Comparison of ENCODE assay signal across 18 cellular contexts in the genomic region with DNA sequence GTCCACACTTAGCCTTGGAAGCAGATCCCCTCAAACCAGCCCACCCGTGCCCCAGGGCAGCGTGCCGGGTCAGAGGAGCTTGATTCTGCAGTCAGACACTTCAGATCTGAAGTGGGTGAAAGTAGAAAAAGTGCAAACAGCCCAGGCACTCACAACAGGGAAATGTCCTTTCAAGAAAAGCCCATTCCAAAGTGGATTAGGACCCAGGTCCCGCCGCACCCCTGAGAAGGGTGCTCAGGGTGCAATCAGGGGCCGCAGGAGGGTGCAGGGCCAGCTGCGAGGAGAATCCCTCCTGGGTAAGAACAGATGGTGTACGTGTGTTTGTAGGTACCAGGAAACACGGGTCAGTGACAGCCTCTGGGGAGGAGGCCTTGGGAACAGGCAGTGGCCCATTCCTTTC. TPM values are rescaled to one million over a fixed set of nuclear protein-coding genes. Genes with fewer than 3 reads are reported as not detected.
"Had no signal": no experiment of that assay in that cellular context is flagged by ENCODE, and none has a peak within 500 bp of the region (broad histone marks: within the 10 kb centered on the region; RNA-seq: fewer than 3 reads in every experiment).

No MANE protein-coding gene starts in this region.

- H3K4me1 ChIP-seq: right atrium auricular region had no signal

- H3K36me3 ChIP-seq: cardiac muscle cell, right atrium auricular region had no signal

- DNase-seq: activated CD4-positive, alpha-beta T cell treated with anti-CD3 and anti-CD28 coated beads for 4 hours; activated CD8-positive, alpha-beta memory T cell treated with anti-CD3 and anti-CD28 coated beads, Interleukin-2, amount 50 U/mL, for 4 hours; activated CD8-positive, alpha-beta T cell treated with anti-CD3 and anti-CD28 coated beads, Interleukin-2, amount 10 ng/mL, durations not matched to agents 7 days and 5 days; activated effector memory CD4-positive, alpha-beta T cell treated with anti-CD3 and anti-CD28 coated beads, Interleukin-2, amount 50 U/mL, for 16 hours; activated T-cell treated with anti-CD3 and anti-CD28 coated beads, Interleukin-2, amount 50 U/mL, for 48 hours; foreskin melanocyte; immature natural killer cell; mucosa of descending colon; naive thymus-derived CD8-positive, alpha-beta T cell; stimulated activated CD4-positive, alpha-beta T cell treated with anti-CD3 and anti-CD28 coated beads, Interleukin-15, amount 100 ng/mL, for 24 hours; stimulated activated CD4-positive, alpha-beta T cell treated with anti-CD3 and anti-CD28 coated beads, Interleukin-4, amount 100 ng/mL, for 24 hours; stimulated activated naive CD8-positive, alpha-beta T cell treated with anti-CD3 and anti-CD28 coated beads, Interleukin-15, Interleukin-2, amounts not matched to agents 100 U/mL and 50 U/mL, for 24 hours; T1000; trophoblast cell had no signal

- H3K4me3 Mint-ChIP-seq: activated CD8-positive, alpha-beta T cell treated with anti-CD3 and anti-CD28 coated beads, Interleukin-2, amount 10 ng/mL, durations not matched to agents 7 days and 5 days; immature natural killer cell had no signal

- H3K27ac Mint-ChIP-seq: activated CD8-positive, alpha-beta T cell treated with anti-CD3 and anti-CD28 coated beads, Interleukin-2, amount 10 ng/mL, durations not matched to agents 7 days and 5 days; activated naive CD4-positive, alpha-beta T cell treated with anti-CD3 and anti-CD28 coated beads, Interleukin-2, amount 50 U/mL, for 72 hours; immature natural killer cell had no signal

- ATAC-seq: activated CD8-positive, alpha-beta T cell treated with anti-CD3 and anti-CD28 coated beads, Interleukin-2, amount 10 ng/mL, durations not matched to agents 7 days and 5 days; activated naive CD4-positive, alpha-beta T cell treated with anti-CD3 and anti-CD28 coated beads, Interleukin-2, amount 50 U/mL, for 72 hours; mucosa of descending colon; naive thymus-derived CD8-positive, alpha-beta T cell; stimulated activated naive CD8-positive, alpha-beta T cell treated with anti-CD3 and anti-CD28 coated beads, Interleukin-15, Interleukin-2, amounts not matched to agents 100 U/mL and 50 U/mL, for 24 hours had no signal

- H3K9me3 Mint-ChIP-seq: activated naive CD4-positive, alpha-beta T cell treated with anti-CD3 and anti-CD28 coated beads, Interleukin-2, amount 50 U/mL, for 72 hours; immature natural killer cell; naive thymus-derived CD8-positive, alpha-beta T cell had no signal

- H3K4me3 ChIP-seq: cardiac muscle cell, mucosa of descending colon, right atrium auricular region had no signal

- H3K9me3 ChIP-seq: mucosa of descending colon, right atrium auricular region had no signal

- H3K27ac ChIP-seq: cardiac muscle cell, epithelial cell of prostate, right atrium auricular region had no signal

- H3K27me3 ChIP-seq: cardiac muscle cell, right atrium auricular region had no signal

- H3K36me3 Mint-ChIP-seq: activated naive CD4-positive, alpha-beta T cell treated with anti-CD3 and anti-CD28 coated beads, Interleukin-2, amount 50 U/mL, for 72 hours; immature natural killer cell; naive thymus-derived CD8-positive, alpha-beta T cell had no signal

RNA-seq across cellular contexts. Expression of a gene that starts 17.7 kb away (rescaled TPM):
- total RNA-seq: right atrium auricular region had no signal
- polyA plus RNA-seq: cardiac muscle cell; naive thymus-derived CD8-positive, alpha-beta T cell had no signal
